13 cellular contexts compared by ENCODE assay signal in the genomic region with DNA sequence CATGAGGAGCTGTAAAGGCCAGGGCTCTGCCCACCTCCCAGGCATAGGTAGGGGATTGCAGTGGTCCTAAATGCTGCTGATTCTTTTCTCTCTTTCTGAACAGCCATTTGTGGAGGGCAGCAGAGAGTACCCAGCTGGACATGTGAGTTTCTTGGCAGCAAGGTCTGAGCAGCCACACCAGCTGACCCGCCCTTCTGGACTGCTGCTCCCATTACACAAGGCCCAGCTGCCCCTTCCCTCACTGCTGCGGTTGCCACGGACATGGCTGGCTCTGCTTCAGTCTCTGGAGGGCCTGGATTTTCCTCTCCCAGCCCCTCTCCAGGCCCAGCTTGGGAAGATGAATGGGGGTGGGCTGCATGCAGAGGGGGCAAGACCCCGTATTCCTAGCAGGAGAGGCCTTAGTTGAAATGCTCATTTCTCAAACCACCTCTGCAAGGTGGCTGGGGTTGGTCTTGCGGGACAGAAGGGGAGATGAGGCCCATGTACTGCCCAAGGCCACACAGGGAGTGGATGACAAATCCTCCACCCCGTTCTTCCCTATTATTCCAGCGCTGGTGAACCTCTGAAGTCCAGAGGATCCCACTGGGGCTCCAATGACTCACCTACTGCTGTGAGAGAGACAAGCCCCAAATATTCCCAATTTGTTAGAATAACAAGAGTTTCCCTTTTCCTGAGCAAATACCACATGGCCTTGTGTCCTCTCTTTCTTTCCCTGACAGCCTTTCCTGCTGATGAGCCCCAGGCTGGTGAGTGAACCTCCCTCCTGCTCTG. TPM values are rescaled to one million over a fixed set of nuclear protein-coding genes. Genes with fewer than 3 reads are reported as not detected.
DNase-seq lines count a peak whose midpoint lies in the region; ATAC-seq and TF ChIP-seq lines count a peak whose summit lies in the region.
"Had no signal": no experiment of that assay in that cellular context is flagged by ENCODE, and none has a peak within 500 bp of the region (broad histone marks: within the 10 kb centered on the region; RNA-seq: fewer than 3 reads in every experiment).

No MANE protein-coding gene starts in this region.

- no peak overlapping the region for H3K4me2 ChIP-seq in PC-3 (ENCODE audit: low read length)

- H3F3A ChIP-seq in PC-3 (ENCODE audit: low read length, unreplicated experiment): no peaks in the 10 kb centered on the region

- intact Hi-C loops in PC-3 (cut with micrococcal nuclease): no loop called here
- intact Hi-C loops in A673 (cut with micrococcal nuclease; ENCODE audit: unreplicated experiment): no loop called here

- CTCF ChIA-PET in PC-3 (lab: Charles Lee): no interaction called here
- CTCF ChIA-PET in A673 (lab: Charles Lee): no interaction called here
- CTCF ChIA-PET in activated CD4-positive, alpha-beta T cell treated with anti-CD3 and anti-CD28 coated beads, Interleukin-2, amount 10 ng/mL, durations not matched to agents 7 days and 5 days (lab: Charles Lee): interaction anchor here (0.6 to 0.9 kb wide), 2 partner anchors 130 to 612 kb away, joined by 3 to 6 read pairs; no protein-coding TSS in a partner anchor

- H3K27me3 Mint-ChIP-seq in activated CD4-positive, alpha-beta T cell treated with anti-CD3 and anti-CD28 coated beads, Interleukin-2, amount 10 ng/mL, durations not matched to agents 7 days and 5 days: no peaks in the 10 kb centered on the region
- H3K27me3 Mint-ChIP-seq: activated naive CD8-positive, alpha-beta T cell had no signal

- peak; percentile 19 for DNase-seq in AG10803 (ENCODE audit: low read depth)
- no peak for DNase-seq in PC-3
- peak; percentile 64 for DNase-seq in occipital lobe (lab: John Stamatoyannopoulos, UW)
- no peak for DNase-seq in NCI-H1694 treated with DMSO at 0.1 percent for 48 hours (lab: John Stamatoyannopoulos, UW)
- no peak for DNase-seq in A673 (ENCODE audit: low spot score)
- DNase-seq in activated CD4-positive, alpha-beta T cell treated with anti-CD3 and anti-CD28 coated beads, Interleukin-2, amount 10 ng/mL, durations not matched to agents 7 days and 5 days: no peak
- DNase-seq: NCI-H524 had no signal

- H3K36me3 ChIP-seq in PC-3 (ENCODE audit: low read depth, low read length) (no peaks in the 10 kb centered on the region), gastroesophageal sphincter (no peaks in the 10 kb centered on the region), A673 (ENCODE audit: insufficient read depth, low read length, poor library complexity, severe bottlenecking) (no peaks in the 10 kb centered on the region)

- BruUV-seq in PC-3 (replicated peaks; lab: Mats Ljungman, UMichigan) (no TSS peak), A673 (replicated peaks; lab: Mats Ljungman, UMichigan) (no TSS peak)

- peaks cover 5% of the 10 kb centered on the region for H3K4me1 Mint-ChIP-seq in activated CD4-positive, alpha-beta T cell treated with anti-CD3 and anti-CD28 coated beads, Interleukin-2, amount 10 ng/mL, durations not matched to agents 7 days and 5 days

- TF ChIP-seq CTCF in AG10803 (conservative IDR thresholded peaks at IDR 0.05; ENCODE audit: low read length): no peak
- no peak for TF ChIP-seq CTCF in PC-3 (conservative IDR thresholded peaks at IDR 0.05; ENCODE audit: low read depth, low read length)
- no peak for TF ChIP-seq CTCF in gastroesophageal sphincter (IDR thresholded peaks at IDR 0.05)
- TF ChIP-seq CTCF in A673 (conservative IDR thresholded peaks at IDR 0.05; ENCODE audit: low read depth, low read length): no peak

- H4K20me1 ChIP-seq in PC-3 (ENCODE audit: low read length): no peaks in the 10 kb centered on the region

- H3K4me3 ChIP-seq in AG10803 (ENCODE audit: low read length) (no peak overlapping the region), PC-3 (ENCODE audit: low read length) (no peak overlapping the region), gastroesophageal sphincter (no peak overlapping the region), A673 (ENCODE audit: low read depth, low read length, poor library complexity, severe bottlenecking) (no peak overlapping the region)

- WGBS in gastroesophageal sphincter (ENCODE audit: low coverage in 1 of 2), 2 donors: 87 to 90% methylated on average over 2 to 3 of the region's 7 CpGs

- POLR2A ChIA-PET in PC-3 (lab: Charles Lee; ENCODE audit: unreplicated experiment) (no interaction called here), A673 (lab: Charles Lee; ENCODE audit: low non-redundant PET) (no interaction called here)
- POLR2A ChIA-PET in activated CD4-positive, alpha-beta T cell treated with anti-CD3 and anti-CD28 coated beads, Interleukin-2, amount 10 ng/mL, durations not matched to agents 7 days and 5 days (lab: Charles Lee): no interaction called here

- H3K4me1 ChIP-seq in PC-3 (ENCODE audit: insufficient read depth, low read length) (no peaks in the 10 kb centered on the region), gastroesophageal sphincter (peaks cover 0 to 19% (median 6%) of the 10 kb centered on the region in 3 donors), A673 (ENCODE audit: insufficient read depth, low read length, poor library complexity, severe bottlenecking) (no peaks in the 10 kb centered on the region)

- H3K27ac Mint-ChIP-seq in activated CD4-positive, alpha-beta T cell treated with anti-CD3 and anti-CD28 coated beads, Interleukin-2, amount 10 ng/mL, durations not matched to agents 7 days and 5 days: no peak overlapping the region
- H3K27ac Mint-ChIP-seq: activated naive CD8-positive, alpha-beta T cell had no signal

- H2AFZ ChIP-seq in PC-3 (ENCODE audit: low read length): no peak overlapping the region

- no peak overlapping the region for H3K27ac ChIP-seq in PC-3 (ENCODE audit: low read length)
- H3K27ac ChIP-seq in gastroesophageal sphincter: peak overlapping the region in 1 of 4 donors; percentile 43
- H3K27ac ChIP-seq in A673 (ENCODE audit: low read depth, low read length, poor library complexity, severe bottlenecking): no peak overlapping the region
- H3K27ac ChIP-seq: neutrophil had no signal

- H3K9me2 ChIP-seq in PC-3 (replicated peaks; ENCODE audit: low read length): no peaks in the 10 kb centered on the region

- H3K27me3 ChIP-seq in PC-3 (ENCODE audit: low read length) (no peaks in the 10 kb centered on the region), gastroesophageal sphincter (no peaks in the 10 kb centered on the region), A673 (replicated peaks; ENCODE audit: insufficient read depth, low read depth, low read length, poor library complexity) (no peaks in the 10 kb centered on the region)
- H3K27me3 ChIP-seq: neutrophil had no signal

- ATAC-seq in PC-3: peak; percentile 47
- ATAC-seq in gastroesophageal sphincter: peak; percentile 71
- no peak for ATAC-seq in esophagus mucosa

- H3K9me3 ChIP-seq in PC-3 (ENCODE audit: low read length) (no peaks in the 10 kb centered on the region), gastroesophageal sphincter (no peaks in the 10 kb centered on the region), A673 (ENCODE audit: low read depth, low read length, poor library complexity, severe bottlenecking) (no peaks in the 10 kb centered on the region)
- H3K9me3 ChIP-seq: neutrophil had no signal

- no peaks in the 10 kb centered on the region for H3K79me2 ChIP-seq in PC-3 (ENCODE audit: low read length)

- TF ChIP-seq EP300 in gastroesophageal sphincter (IDR thresholded peaks at IDR 0.05): no peak

- no peaks in the 10 kb centered on the region for H3K9me3 Mint-ChIP-seq in activated CD4-positive, alpha-beta T cell treated with anti-CD3 and anti-CD28 coated beads, Interleukin-2, amount 10 ng/mL, durations not matched to agents 7 days and 5 days
- H3K9me3 Mint-ChIP-seq: CD14-positive monocyte had no signal

- no peak overlapping the region for H3K9ac ChIP-seq in PC-3 (ENCODE audit: low read length)

- H3K36me3 Mint-ChIP-seq in activated CD4-positive, alpha-beta T cell treated with anti-CD3 and anti-CD28 coated beads, Interleukin-2, amount 10 ng/mL, durations not matched to agents 7 days and 5 days (ENCODE audit: low read depth): no peaks in the 10 kb centered on the region
- H3K36me3 Mint-ChIP-seq: activated naive CD8-positive, alpha-beta T cell had no signal

- H3K4me3 Mint-ChIP-seq in activated CD4-positive, alpha-beta T cell treated with anti-CD3 and anti-CD28 coated beads, Interleukin-2, amount 10 ng/mL, durations not matched to agents 7 days and 5 days: no peak overlapping the region
- H3K4me3 Mint-ChIP-seq: activated naive CD8-positive, alpha-beta T cell had no signal

- no peak for TF ChIP-seq POLR2A in gastroesophageal sphincter (IDR thresholded peaks at IDR 0.05)

RNA-seq across cellular contexts. Expression of a gene that starts 4.7 kb away (rescaled TPM):
- total RNA-seq in PC-3 (2014; rRNA removed): 0.07 TPM in 1 of 2 replicates, not detected in the other
- total RNA-seq in gastroesophageal sphincter: 1 to 10 TPM in 1 of 4 donors, under 1 TPM in 1, not detected in 2; 0.47 to 2.0 TPM
- total RNA-seq in occipital lobe: not detected
- total RNA-seq in A673 (2021): not detected in 2 replicates
- total RNA-seq in esophagus mucosa: not detected
- total RNA-seq in activated CD4-positive, alpha-beta T cell treated with anti-CD3 and anti-CD28 coated beads, Interleukin-2, amount 10 ng/mL, durations not matched to agents 7 days and 5 days: not detected
- total RNA-seq: glomerular endothelial cell had no signal

RNA-seq across cellular contexts. Expression of a gene that starts 19.6 kb away (rescaled TPM):
- total RNA-seq in PC-3 (2014; rRNA removed) (not detected in 2 replicates), gastroesophageal sphincter (1 to 10 TPM; 3.4 to 8.3 (median 5.5) TPM), occipital lobe (3.1 TPM), A673 (2021) (not detected in 2 replicates), esophagus mucosa (0.16 TPM)
- not detected for total RNA-seq in activated CD4-positive, alpha-beta T cell treated with anti-CD3 and anti-CD28 coated beads, Interleukin-2, amount 10 ng/mL, durations not matched to agents 7 days and 5 days
- total RNA-seq: glomerular endothelial cell had no signal

RNA-seq across cellular contexts. Expression of a gene that starts 26.1 kb away (rescaled TPM):
- total RNA-seq in PC-3 (2014; rRNA removed): 5.4 and 5.6 TPM in 2 replicates
- total RNA-seq in gastroesophageal sphincter: 10 to 100 TPM; 18.0 to 40.5 (median 35.9) TPM
- total RNA-seq in occipital lobe: 2.3 TPM
- 0.97 and 1.0 TPM in 2 replicates for total RNA-seq in A673 (2021)
- total RNA-seq in esophagus mucosa: 5.5 TPM
- 100 to 1,000 TPM; 136 to 137 TPM for total RNA-seq in activated CD4-positive, alpha-beta T cell treated with anti-CD3 and anti-CD28 coated beads, Interleukin-2, amount 10 ng/mL, durations not matched to agents 7 days and 5 days

RNA-seq across cellular contexts. Expression of a gene that starts 52.6 kb away (rescaled TPM):
- total RNA-seq in PC-3 (2014; rRNA removed) (3.0 and 5.6 TPM in 2 replicates), gastroesophageal sphincter (not detected), occipital lobe (not detected), A673 (2021) (not detected in 2 replicates), esophagus mucosa (0.84 TPM)
- total RNA-seq in activated CD4-positive, alpha-beta T cell treated with anti-CD3 and anti-CD28 coated beads, Interleukin-2, amount 10 ng/mL, durations not matched to agents 7 days and 5 days: under 1 TPM in 1 of 2 experiments, not detected in 1; 0.29 TPM
- total RNA-seq: glomerular endothelial cell had no signal

Comparison
In these comparisons a context has a peak if more than half of its experiments do, and no peak if none do; other contexts are left out.
1. DNase-seq: peak in AG10803 (single experiment) and occipital lobe (single experiment); none in PC-3 (single experiment), NCI-H1694 treated with DMSO at 0.1 percent for 48 hours (single experiment), A673 (single experiment) and activated CD4-positive, alpha-beta T cell treated with anti-CD3 and anti-CD28 coated beads, Interleukin-2, amount 10 ng/mL, durations not matched to agents 7 days and 5 days (single experiment).